In the genomic region with DNA sequence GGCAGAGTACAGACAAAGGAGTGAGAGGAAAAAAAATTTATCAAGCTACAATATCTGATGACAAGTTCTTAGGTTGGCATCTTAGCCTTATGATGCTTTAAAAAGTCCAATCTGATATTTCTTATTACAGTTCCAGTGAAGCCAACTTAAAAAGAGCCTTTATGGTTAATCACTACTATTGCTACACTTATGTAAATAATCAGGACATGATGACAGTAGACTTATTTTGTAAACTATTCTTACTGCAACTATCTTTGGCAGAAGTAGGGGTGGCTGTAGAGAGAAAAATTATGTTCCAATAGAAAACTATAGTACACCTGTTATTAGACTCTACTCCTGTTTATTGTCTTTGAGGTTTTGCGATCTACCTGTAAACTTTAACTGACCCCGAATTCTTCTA, we compare ENCODE assay signal across 1 cellular context.
TF ChIP-seq lines count a peak whose summit lies in the region.

No MANE protein-coding gene starts in this region.

TF ChIP-seq in HepG2, 621 proteins besides CTCF, POLR2A, EP300 and RAD21:
- TF ChIP-seq ARHGAP35 (CRISPR knock-in tag; IDR thresholded peaks at IDR 0.05; ENCODE audit: borderline replicate concordance), result no peak
- TF ChIP-seq ZNF136 (CRISPR knock-in tag; IDR thresholded peaks at IDR 0.05; ENCODE audit: low read depth), result no peak
TF ChIP-seq in HepG2: peak in this region for 0.
